8 cellular contexts compared by ENCODE assay signal in the genomic region with DNA sequence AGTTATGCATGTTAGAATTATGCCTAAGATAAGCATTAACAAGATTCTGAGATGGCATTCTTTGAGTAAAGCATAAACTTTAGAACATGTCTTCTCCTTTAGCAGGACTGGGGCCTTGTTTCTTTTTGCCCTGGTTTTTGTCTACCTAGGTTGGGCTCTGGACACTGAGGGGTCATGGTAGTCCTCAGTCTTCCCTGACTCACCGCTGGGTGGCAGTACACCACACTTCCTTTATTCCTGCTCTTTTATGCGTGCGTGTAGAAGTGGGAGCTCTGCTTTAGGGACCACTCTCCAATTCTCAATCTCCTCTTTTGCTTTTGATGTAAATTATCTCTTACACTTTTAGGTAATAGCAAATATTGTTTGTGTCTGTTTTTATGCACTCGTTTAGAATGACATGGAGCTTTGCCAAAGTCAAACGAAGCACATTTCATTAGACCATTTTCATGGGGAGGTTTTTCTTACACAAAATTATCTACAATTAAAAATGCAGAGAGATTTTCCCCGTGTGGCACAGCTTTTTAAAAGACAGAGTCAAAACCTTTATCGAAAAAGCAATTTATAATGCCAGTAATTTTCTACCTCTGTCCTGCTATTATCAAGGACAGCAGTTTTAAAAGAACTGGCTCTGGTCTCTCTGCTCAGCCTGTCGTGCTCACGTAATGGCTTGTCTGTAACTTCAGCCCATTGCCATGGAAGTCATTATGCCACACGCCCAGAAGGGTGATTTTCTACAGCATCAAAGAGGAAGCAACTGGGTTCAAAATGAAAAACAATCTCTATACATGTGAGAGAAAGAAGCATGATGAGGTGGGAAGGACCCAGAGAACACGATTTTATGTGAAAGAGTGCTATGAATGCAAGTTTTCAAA.
DNase-seq lines count a peak whose midpoint lies in the region; ATAC-seq, FAIRE-seq and TF ChIP-seq lines count a peak whose summit lies in the region.

No MANE protein-coding gene starts in this region.

- WGBS in mammary epithelial cell (ENCODE audit: low coverage, missing lambda C conversion rate) = 21% methylated on average over 11 of the region's 11 CpGs

- peak; percentile 87 for FAIRE-seq in keratinocyte (lab: Jason Lieb, UNC)

- no peaks in the 10 kb centered on the region for H3K9me1 ChIP-seq in keratinocyte (ENCODE audit: control insufficient read depth, extremely low read depth, insufficient read depth, low read length)

- peak; percentile 92 for ATAC-seq in CD4-positive, alpha-beta T cell (ENCODE audit: poor library complexity)
- ATAC-seq in GM19463 (IDR thresholded peaks at IDR 0.05; ENCODE audit: unreplicated experiment) (peak; percentile 72), WTC11 (peak; percentile 95), HG03135 (IDR thresholded peaks at IDR 0.05; ENCODE audit: unreplicated experiment) (no peak)

- no peaks in the 10 kb centered on the region for H3K27me3 Mint-ChIP-seq in CD4-positive, alpha-beta T cell
- H3K27me3 Mint-ChIP-seq in WTC11 (ENCODE audit: low read depth) = no peaks in the 10 kb centered on the region

- H3K4me1 ChIP-seq in mammary epithelial cell (ENCODE audit: insufficient read depth, low read length) (peaks cover 6% of the 10 kb centered on the region), keratinocyte (ENCODE audit: control insufficient read depth, extremely low read depth, insufficient read depth, low read length) (peaks cover 8% of the 10 kb centered on the region)

- no peaks in the 10 kb centered on the region for H3K36me3 ChIP-seq in mammary epithelial cell (ENCODE audit: insufficient read depth, low read length)
- H3K36me3 ChIP-seq in keratinocyte (ENCODE audit: control insufficient read depth in 2 of 2, extremely low read depth in 1 of 2, insufficient read depth in 2 of 2, low read length in 2 of 2) = no peaks in the 10 kb centered on the region

- H3K79me2 ChIP-seq in mammary epithelial cell (ENCODE audit: insufficient read depth, low read length) = no peaks in the 10 kb centered on the region
- no peaks in the 10 kb centered on the region for H3K79me2 ChIP-seq in keratinocyte (ENCODE audit: control insufficient read depth, insufficient read depth, low read length)

- peak overlapping the region; percentile 46 for H3K4me3 Mint-ChIP-seq in CD4-positive, alpha-beta T cell
- H3K4me3 Mint-ChIP-seq in WTC11 = no peak overlapping the region

- no peaks in the 10 kb centered on the region for H3K9me3 ChIP-seq in CD4-positive, alpha-beta T cell (ENCODE audit: control insufficient read depth, low read length)
- H3K9me3 ChIP-seq in mammary epithelial cell (replicated peaks; ENCODE audit: insufficient read depth, low read length) = no peaks in the 10 kb centered on the region
- no peaks in the 10 kb centered on the region for H3K9me3 ChIP-seq in keratinocyte (ENCODE audit: control insufficient read depth, low read depth, low read length)

- H3K9ac ChIP-seq in mammary epithelial cell (ENCODE audit: insufficient read depth, low read length) = no peak overlapping the region
- no peak overlapping the region for H3K9ac ChIP-seq in keratinocyte (ENCODE audit: control insufficient read depth, extremely low read depth, insufficient read depth, low read length)

- H3K36me3 Mint-ChIP-seq in CD4-positive, alpha-beta T cell (ENCODE audit: low read depth) = no peaks in the 10 kb centered on the region
- no peaks in the 10 kb centered on the region for H3K36me3 Mint-ChIP-seq in WTC11

- H3K27me3 ChIP-seq in CD4-positive, alpha-beta T cell (ENCODE audit: control insufficient read depth, insufficient read depth, low read length) = no peaks in the 10 kb centered on the region
- H3K27me3 ChIP-seq in mammary epithelial cell (ENCODE audit: insufficient read depth, low read length) (no peaks in the 10 kb centered on the region), keratinocyte (ENCODE audit: control insufficient read depth, extremely low read depth, insufficient read depth, low read length) (no peaks in the 10 kb centered on the region)

- H4K20me1 ChIP-seq in mammary epithelial cell (ENCODE audit: insufficient read depth, low read length) (no peaks in the 10 kb centered on the region), keratinocyte (ENCODE audit: control insufficient read depth, extremely low read depth, insufficient read depth, low read length) (no peaks in the 10 kb centered on the region)

- dilution Hi-C loops in mammary epithelial cell (cut with HindIII; ENCODE audit: low sequenced_read_pairs) (no loop called here), keratinocyte (cut with MboI; ENCODE audit: extremely low pct_ligation_motif_present, low sequenced_read_pairs) (no loop called here)

- no peak overlapping the region for H3K27ac ChIP-seq in CD4-positive, alpha-beta T cell (ENCODE audit: low read depth, low read length)
- H3K27ac ChIP-seq in mammary epithelial cell (ENCODE audit: insufficient read depth, low read depth, low read length) = no peak overlapping the region
- no peak overlapping the region for H3K27ac ChIP-seq in keratinocyte (ENCODE audit: control insufficient read depth, insufficient read depth, low read length)

- peaks cover 38% of the 10 kb centered on the region for H3K4me1 Mint-ChIP-seq in CD4-positive, alpha-beta T cell (ENCODE audit: low read depth)
- peaks cover 19% of the 10 kb centered on the region for H3K4me1 Mint-ChIP-seq in WTC11

- H3K27ac Mint-ChIP-seq in CD4-positive, alpha-beta T cell = peak overlapping the region; percentile 8
- no peak overlapping the region for H3K27ac Mint-ChIP-seq in WTC11

- H3K4me3 ChIP-seq in NB4 (ENCODE audit: low read depth, low read length) (no peak overlapping the region), mammary epithelial cell (replicated peaks in 1 of 3; ENCODE audit: insufficient read depth in 1 of 3, low read depth in 2 of 3, low read length in 3 of 3) (no peak overlapping the region), keratinocyte (ENCODE audit: control insufficient read depth in 2 of 3, extremely low read depth in 1 of 3, insufficient read depth in 2 of 3, low read depth in 1 of 3, low read length in 3 of 3) (no peak overlapping the region)

- intact Hi-C loops in CD4-positive, alpha-beta T cell (cut with DNase I, micrococcal nuclease) = loop anchor here (1.0 to 5.0 kb wide), 8 partner anchors 118 to 614 kb away; a partner anchor contains a TSS
- intact Hi-C loops in mammary epithelial cell (cut with micrococcal nuclease) = loop anchor here (1.0 to 5.0 kb wide), 7 partner anchors 137 to 613 kb away; a partner anchor contains a TSS

- TF ChIP-seq CTCF in CD4-positive, alpha-beta T cell (IDR thresholded peaks at IDR 0.05) = peak; percentile 91
- TF ChIP-seq CTCF in NB4 (IDR thresholded peaks at IDR 0.05; ENCODE audit: low read depth, low read length) (peak; percentile 82), WTC11 (IDR thresholded peaks at IDR 0.05) (peak; percentile 76), mammary epithelial cell (conservative IDR thresholded peaks at IDR 0.05 in 1 of 2, IDR thresholded peaks at IDR 0.05 in 1 of 2; ENCODE audit: extremely low read depth in 1 of 2, insufficient read depth in 1 of 2, low read depth in 1 of 2, low read length in 2 of 2) (peak; percentile 89 to 92), keratinocyte (optimal IDR thresholded peaks at IDR 0.05 in 1 of 3, IDR thresholded peaks at IDR 0.05 in 1 of 3, conservative IDR thresholded peaks at IDR 0.05 in 1 of 3; ENCODE audit: extremely low read depth in 1 of 3, insufficient read depth in 2 of 3, low read length in 3 of 3) (peak; percentile 81 to 91 (median 83))

- BruUV-seq in mammary epithelial cell (replicated peaks; lab: Mats Ljungman, UMichigan) = no TSS peak

- DNase-seq in CD4-positive, alpha-beta T cell = peak; percentile 54 to 77 (median 64)
- DNase-seq in NB4 (ENCODE audit: low read depth) (peak; percentile 76), WTC11 (ENCODE audit: low spot score) (peak; percentile 78), mammary epithelial cell (peak; percentile 51), keratinocyte (ENCODE audit: low read depth, low spot score) (no peak)
- DNase-seq in stimulated activated CD4-positive, alpha-beta T cell treated with anti-CD3 and anti-CD28 coated beads, Interleukin-1b, Interleukin-23, amount 100 ng/mL, for 24 hours (ENCODE audit: low read depth in 4 of 4, low spot score in 1 of 4) = peak; percentile 35 to 56 (median 50)

- H3K9me3 Mint-ChIP-seq in CD4-positive, alpha-beta T cell = no peaks in the 10 kb centered on the region
- H3K9me3 Mint-ChIP-seq in WTC11 = no peaks in the 10 kb centered on the region

- POLR2A ChIA-PET in CD4-positive, alpha-beta T cell (lab: Charles Lee) = interaction anchor here (0.5 to 2.2 kb wide), 12 partner anchors 16 to 613 kb away, joined by 3 to 15 read pairs (median 4); a partner anchor contains a TSS
- POLR2A ChIA-PET in WTC11 (lab: Charles Lee) = no interaction called here

- no peak for TF ChIP-seq POLR2A in NB4 (IDR thresholded peaks at IDR 0.05; ENCODE audit: extremely low read depth, insufficient read length)

- CTCF ChIA-PET in CD4-positive, alpha-beta T cell (lab: Charles Lee) = interaction anchor here (0.6 to 2.0 kb wide), 20 partner anchors 9 to 744 kb away, joined by 3 to 22 read pairs (median 4); no protein-coding TSS in a partner anchor
- CTCF ChIA-PET in WTC11 (lab: Charles Lee) = interaction anchor here (0.6 to 2.3 kb wide), 26 partner anchors 8 to 710 kb away, joined by 3 to 26 read pairs (median 4); no protein-coding TSS in a partner anchor
- CTCF ChIA-PET in mammary epithelial cell (lab: Charles Lee; ENCODE audit: low non-redundant PET) = interaction anchor here (0.5 kb wide), 1 partner anchor 395 kb away, joined by 3 read pairs; no protein-coding TSS in a partner anchor

- H2AFZ ChIP-seq in mammary epithelial cell (ENCODE audit: low read depth, low read length) = no peak overlapping the region
- H2AFZ ChIP-seq in keratinocyte (ENCODE audit: control insufficient read depth, low read length) = no peak overlapping the region

- in situ Hi-C loops in mammary epithelial cell (cut with MboI; ENCODE audit: low sequenced_read_pairs in 2 of 2) = loop anchor here (10.0 to 25.0 kb wide), 2 partner anchors 615 to 618 kb away; no protein-coding TSS in a partner anchor

- H3K4me2 ChIP-seq in mammary epithelial cell (ENCODE audit: insufficient read depth, low read depth, low read length) = no peak overlapping the region
- no peak overlapping the region for H3K4me2 ChIP-seq in keratinocyte (ENCODE audit: control insufficient read depth, extremely low read depth, insufficient read depth, low read depth, low read length)

TF ChIP-seq in WTC11, 78 proteins besides CTCF, POLR2A, EP300 and RAD21 (continues in another document):
- TF ChIP-seq ZNF423 (CRISPR knock-in tag; IDR thresholded peaks at IDR 0.05) = no peak
- no peak for TF ChIP-seq JUN (CRISPR knock-in tag; IDR thresholded peaks at IDR 0.05)
- TF ChIP-seq ZNF138 (CRISPR knock-in tag; conservative IDR thresholded peaks at IDR 0.05) = no peak
- TF ChIP-seq FOXP1 (CRISPR knock-in tag; IDR thresholded peaks at IDR 0.05; ENCODE audit: borderline replicate concordance) = no peak
